In genomic region chr5:67366256-67366655, GRCh38 we compare ENCODE assay signal across 20 cellular contexts.
"Had no signal": no experiment of that assay in that cellular context is flagged by ENCODE, and none has a peak within 500 bp of the region (broad histone marks: within the 10 kb centered on the region; RNA-seq: fewer than 3 reads in every experiment).

No MANE protein-coding gene starts in this region.

- H3K4me1 Mint-ChIP-seq: naive thymus-derived CD8-positive, alpha-beta T cell had no signal

- H3K36me3 Mint-ChIP-seq: naive thymus-derived CD8-positive, alpha-beta T cell had no signal

- H3K27me3 ChIP-seq: esophagus squamous epithelium, gastroesophageal sphincter, ovary, stomach had no signal

- H3K9me3 ChIP-seq: esophagus squamous epithelium, gastroesophageal sphincter, left ventricle myocardium inferior, lower lobe of right lung, mucosa of descending colon, ovary, stomach had no signal

- DNase-seq: effector memory CD8-positive, alpha-beta T cell; esophagus squamous epithelium; foreskin fibroblast; glutamatergic neuron; islet precursor cell; left ventricle myocardium inferior; lower lobe of right lung; mesendoderm; mucosa of descending colon; naive thymus-derived CD8-positive, alpha-beta T cell; ovary; right cardiac atrium; small intestine; stimulated activated CD4-positive, alpha-beta T cell treated with anti-CD3 and anti-CD28 coated beads, Interleukin-12 subunit alpha, Interleukin-12 subunit beta, amount 100 ng/mL, for 4 hours; stimulated activated naive CD4-positive, alpha-beta T cell; stomach; trophoblast cell had no signal

- H3K27ac Mint-ChIP-seq: effector memory CD8-positive, alpha-beta T cell had no signal

- H3K4me3 ChIP-seq: coronary artery, esophagus squamous epithelium, gastroesophageal sphincter, left ventricle myocardium inferior, lower lobe of right lung, mucosa of descending colon, ovary, stomach had no signal

- H3K36me3 ChIP-seq: esophagus squamous epithelium, gastroesophageal sphincter, left ventricle myocardium inferior, lower lobe of right lung, ovary, stomach had no signal

- H3K9me3 Mint-ChIP-seq: effector memory CD8-positive, alpha-beta T cell; naive thymus-derived CD8-positive, alpha-beta T cell had no signal

- H3K4me3 Mint-ChIP-seq: effector memory CD8-positive, alpha-beta T cell; naive thymus-derived CD8-positive, alpha-beta T cell had no signal

- H3K27ac ChIP-seq: coronary artery, epithelial cell of prostate, left ventricle myocardium inferior, lower lobe of right lung, ovary, stomach had no signal

- H3K4me1 ChIP-seq: left ventricle myocardium inferior, lower lobe of right lung, stomach had no signal
